Comparison of ENCODE assay signal across 9 cellular contexts in genomic region chr6:131393433-131393832, GRCh38.
"Had no signal": no experiment of that assay in that cellular context is flagged by ENCODE, and none has a peak within 500 bp of the region (broad histone marks: within the 10 kb centered on the region; RNA-seq: fewer than 3 reads in every experiment).

No MANE protein-coding gene starts in this region.

- H3K9me3 ChIP-seq: HAP-1 had no signal

- ATAC-seq: GM23338, HCT116 had no signal

- H3K4me3 Mint-ChIP-seq: GM23338, H9, HFFc6 had no signal

- H3K4me1 Mint-ChIP-seq: GM23338, H9 had no signal

- H3K36me3 ChIP-seq: HAP-1 had no signal

- H3K27ac ChIP-seq: GM23248 had no signal

- H3K27ac Mint-ChIP-seq: GM23338, H9, HFFc6 had no signal

- DNase-seq: GM23248, GOT3, H7, H9, HCEC 1CT, HFFc6 had no signal

- H3K4me3 ChIP-seq: GM23248, GM23338, HAP-1 had no signal
